ENCODE assay signal across 8 cellular contexts in the genomic region with DNA sequence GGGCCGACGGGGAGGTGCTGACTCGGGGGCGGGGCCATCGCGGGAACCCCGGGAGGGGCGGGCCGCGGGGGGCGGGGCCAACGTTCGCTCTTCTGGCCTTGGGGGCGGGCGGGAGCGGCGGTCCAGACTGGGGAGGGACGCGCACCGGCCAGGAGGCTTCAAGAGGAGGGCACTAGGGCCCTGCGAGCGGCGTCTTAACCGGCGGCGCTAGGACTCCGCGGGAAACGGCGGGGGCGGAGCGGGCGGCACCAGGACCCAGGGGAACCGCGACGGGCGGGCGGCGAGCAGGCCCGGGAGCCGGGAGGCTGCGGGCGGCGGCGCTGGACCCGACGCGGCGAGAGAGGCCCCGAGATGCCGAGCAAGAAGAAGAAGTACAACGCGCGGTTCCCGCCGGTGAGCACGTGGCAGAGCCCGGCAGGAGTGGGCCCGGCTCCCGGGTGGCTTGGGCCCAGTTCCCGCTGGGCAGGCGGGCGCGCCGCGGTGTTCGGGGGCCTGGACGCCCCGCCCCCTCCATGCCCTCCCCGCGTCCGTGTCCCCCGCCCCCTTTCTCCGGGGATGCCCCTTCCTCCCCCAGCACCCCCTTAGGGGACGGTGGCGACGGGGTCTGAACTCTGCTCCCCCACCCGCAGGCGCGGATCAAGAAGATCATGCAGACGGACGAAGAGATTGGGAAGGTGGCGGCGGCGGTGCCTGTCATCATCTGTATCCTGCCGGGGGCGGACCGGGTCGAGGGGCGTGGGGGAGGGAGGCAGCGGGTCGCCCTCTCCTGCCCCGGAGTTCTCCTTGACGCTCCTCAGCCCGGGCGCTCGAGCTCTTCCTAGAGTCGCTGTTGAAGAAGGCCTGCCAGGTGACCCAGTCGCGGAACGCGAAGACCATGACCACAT. TPM values are rescaled to one million over a fixed set of nuclear protein-coding genes. Genes with fewer than 3 reads are reported as not detected.
DNase-seq lines count a peak whose midpoint lies in the region; ATAC-seq, FAIRE-seq and TF ChIP-seq lines count a peak whose summit lies in the region.

A gene with protein sequence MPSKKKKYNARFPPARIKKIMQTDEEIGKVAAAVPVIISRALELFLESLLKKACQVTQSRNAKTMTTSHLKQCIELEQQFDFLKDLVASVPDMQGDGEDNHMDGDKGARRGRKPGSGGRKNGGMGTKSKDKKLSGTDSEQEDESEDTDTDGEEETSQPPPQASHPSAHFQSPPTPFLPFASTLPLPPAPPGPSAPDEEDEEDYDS (plus strand): TSS at position 276 of the 884 bp plus-strand sequence. CDS start 76 bp downstream, at position 352.

- H3K4me3 ChIP-seq in bronchial epithelial cell (ENCODE audit: low read depth, low read length), result peak within 1 kb of the TSS; percentile 86
- H3K4me3 ChIP-seq in small intestine (ENCODE audit: low read depth in 1 of 2, low read length in 2 of 2), result peak within 1 kb of the TSS; percentile 78 to 90

- peak; percentile 94 for DNase-seq in ACHN
- peak; percentile 98 for DNase-seq in NCI-H226
- DNase-seq in WTC11 (ENCODE audit: low spot score), result peak; percentile 99
- DNase-seq in bronchial epithelial cell (ENCODE audit: low read depth), result peak; percentile 84
- peak; percentile 99 for DNase-seq in iPS-NIHi11 (ENCODE audit: low spot score)
- DNase-seq in small intestine, result peak; percentile 98

- POLR2A ChIA-PET in WTC11 (lab: Charles Lee), result no interaction called here

- peaks cover 12% of the 10 kb centered on the region for H3K36me3 Mint-ChIP-seq in WTC11

- TF ChIP-seq POLR2A in GM18951 (IDR thresholded peaks at IDR 0.05; ENCODE audit: extremely low read depth, insufficient read depth, insufficient read length), result peak; percentile 26

- H3K4me1 Mint-ChIP-seq in WTC11, result peaks cover 18% of the 10 kb centered on the region

- peaks cover 3 to 21% of the 10 kb centered on the region in 2 donors for H3K4me1 ChIP-seq in small intestine (ENCODE audit: control insufficient read depth in 2 of 2, insufficient read depth in 1 of 2, low read depth in 1 of 2, low read length in 1 of 2)

- ATAC-seq in HG03175 (IDR thresholded peaks at IDR 0.05; ENCODE audit: unreplicated experiment) (peak; percentile 82), WTC11 (peak; percentile 90)

- peak within 1 kb of the TSS; percentile 83 for H3K4me3 Mint-ChIP-seq in WTC11

- H3K27ac Mint-ChIP-seq in WTC11, result peak within 1 kb of the TSS; percentile 11

- H3K27me3 ChIP-seq in bronchial epithelial cell (ENCODE audit: control insufficient read depth, insufficient read depth, low read length) (no peaks in the 10 kb centered on the region), small intestine (ENCODE audit: control insufficient read depth in 2 of 2, insufficient read depth in 2 of 2, low read length in 2 of 2) (no peaks in the 10 kb centered on the region)

- 0 to 1% (median 1%) methylated on average over 46 to 102 of the region's 102 CpGs for WGBS in small intestine, 3 donors

- CTCF ChIA-PET in WTC11 (lab: Charles Lee), result interaction anchor here (1.0 to 1.5 kb wide), 3 partner anchors 13 to 35 kb away, joined by 3 to 4 read pairs (median 3); no protein-coding TSS in a partner anchor

- peak within 1 kb of the TSS; percentile 82 to 89 for H3K27ac ChIP-seq in small intestine (ENCODE audit: low read depth in 1 of 2, low read length in 1 of 2)

- peaks cover 10% of the 10 kb centered on the region for H3K36me3 ChIP-seq in bronchial epithelial cell (ENCODE audit: control insufficient read depth, insufficient read depth, low read length)
- H3K36me3 ChIP-seq in small intestine (ENCODE audit: control insufficient read depth in 2 of 2, insufficient read depth in 2 of 2, low read length in 2 of 2), result peaks cover 0 to 3% of the 10 kb centered on the region in 2 donors

- TF ChIP-seq CTCF in WTC11 (IDR thresholded peaks at IDR 0.05) (no peak), bronchial epithelial cell (IDR thresholded peaks at IDR 0.05; ENCODE audit: insufficient read depth, low read length, severe bottlenecking) (no peak)

- in situ Hi-C loops in ACHN (cut with HindIII; ENCODE audit: low pct_ligation_motif_present, low pct_unique_long_range_greater_than_20kb, low sequenced_read_pairs), result no loop called here
- in situ Hi-C loops in GM18951 (cut with MboI; ENCODE audit: low sequenced_read_pairs, unreplicated experiment), result no loop called here

- no peaks in the 10 kb centered on the region for H3K9me3 Mint-ChIP-seq in WTC11

- H3K27me3 Mint-ChIP-seq in WTC11 (ENCODE audit: low read depth), result peaks cover 3% of the 10 kb centered on the region; the same call in 1 of the 2 replicates

- H3K9me3 ChIP-seq in small intestine (ENCODE audit: control insufficient read depth, low read depth), result no peaks in the 10 kb centered on the region

- FAIRE-seq in bronchial epithelial cell (lab: Jason Lieb, UNC), result no peak
- FAIRE-seq in small intestine (lab: Jason Lieb, UNC), result no peak

TF ChIP-seq in WTC11, 78 proteins besides CTCF, POLR2A, EP300 and RAD21 (continues in another document):
- TF ChIP-seq, protein P1, sequence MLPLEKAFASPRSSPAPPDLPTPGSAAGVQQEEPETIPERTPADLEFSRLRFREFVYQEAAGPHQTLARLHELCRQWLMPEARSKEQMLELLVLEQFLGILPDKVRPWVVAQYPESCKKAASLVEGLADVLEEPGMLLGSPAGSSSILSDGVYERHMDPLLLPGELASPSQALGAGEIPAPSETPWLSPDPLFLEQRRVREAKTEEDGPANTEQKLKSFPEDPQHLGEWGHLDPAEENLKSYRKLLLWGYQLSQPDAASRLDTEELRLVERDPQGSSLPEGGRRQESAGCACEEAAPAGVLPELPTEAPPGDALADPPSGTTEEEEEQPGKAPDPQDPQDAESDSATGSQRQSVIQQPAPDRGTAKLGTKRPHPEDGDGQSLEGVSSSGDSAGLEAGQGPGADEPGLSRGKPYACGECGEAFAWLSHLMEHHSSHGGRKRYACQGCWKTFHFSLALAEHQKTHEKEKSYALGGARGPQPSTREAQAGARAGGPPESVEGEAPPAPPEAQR (CRISPR knock-in tag; IDR thresholded peaks at IDR 0.05), result no peak
- TF ChIP-seq, protein P2, sequence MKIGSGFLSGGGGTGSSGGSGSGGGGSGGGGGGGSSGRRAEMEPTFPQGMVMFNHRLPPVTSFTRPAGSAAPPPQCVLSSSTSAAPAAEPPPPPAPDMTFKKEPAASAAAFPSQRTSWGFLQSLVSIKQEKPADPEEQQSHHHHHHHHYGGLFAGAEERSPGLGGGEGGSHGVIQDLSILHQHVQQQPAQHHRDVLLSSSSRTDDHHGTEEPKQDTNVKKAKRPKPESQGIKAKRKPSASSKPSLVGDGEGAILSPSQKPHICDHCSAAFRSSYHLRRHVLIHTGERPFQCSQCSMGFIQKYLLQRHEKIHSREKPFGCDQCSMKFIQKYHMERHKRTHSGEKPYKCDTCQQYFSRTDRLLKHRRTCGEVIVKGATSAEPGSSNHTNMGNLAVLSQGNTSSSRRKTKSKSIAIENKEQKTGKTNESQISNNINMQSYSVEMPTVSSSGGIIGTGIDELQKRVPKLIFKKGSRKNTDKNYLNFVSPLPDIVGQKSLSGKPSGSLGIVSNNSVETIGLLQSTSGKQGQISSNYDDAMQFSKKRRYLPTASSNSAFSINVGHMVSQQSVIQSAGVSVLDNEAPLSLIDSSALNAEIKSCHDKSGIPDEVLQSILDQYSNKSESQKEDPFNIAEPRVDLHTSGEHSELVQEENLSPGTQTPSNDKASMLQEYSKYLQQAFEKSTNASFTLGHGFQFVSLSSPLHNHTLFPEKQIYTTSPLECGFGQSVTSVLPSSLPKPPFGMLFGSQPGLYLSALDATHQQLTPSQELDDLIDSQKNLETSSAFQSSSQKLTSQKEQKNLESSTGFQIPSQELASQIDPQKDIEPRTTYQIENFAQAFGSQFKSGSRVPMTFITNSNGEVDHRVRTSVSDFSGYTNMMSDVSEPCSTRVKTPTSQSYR (CRISPR knock-in tag; IDR thresholded peaks at IDR 0.05), result no peak
- no peak for TF ChIP-seq CREB1 (CRISPR knock-in tag; IDR thresholded peaks at IDR 0.05)
- no peak for TF ChIP-seq EMX1 (CRISPR knock-in tag; IDR thresholded peaks at IDR 0.05)
- TF ChIP-seq, protein P3, sequence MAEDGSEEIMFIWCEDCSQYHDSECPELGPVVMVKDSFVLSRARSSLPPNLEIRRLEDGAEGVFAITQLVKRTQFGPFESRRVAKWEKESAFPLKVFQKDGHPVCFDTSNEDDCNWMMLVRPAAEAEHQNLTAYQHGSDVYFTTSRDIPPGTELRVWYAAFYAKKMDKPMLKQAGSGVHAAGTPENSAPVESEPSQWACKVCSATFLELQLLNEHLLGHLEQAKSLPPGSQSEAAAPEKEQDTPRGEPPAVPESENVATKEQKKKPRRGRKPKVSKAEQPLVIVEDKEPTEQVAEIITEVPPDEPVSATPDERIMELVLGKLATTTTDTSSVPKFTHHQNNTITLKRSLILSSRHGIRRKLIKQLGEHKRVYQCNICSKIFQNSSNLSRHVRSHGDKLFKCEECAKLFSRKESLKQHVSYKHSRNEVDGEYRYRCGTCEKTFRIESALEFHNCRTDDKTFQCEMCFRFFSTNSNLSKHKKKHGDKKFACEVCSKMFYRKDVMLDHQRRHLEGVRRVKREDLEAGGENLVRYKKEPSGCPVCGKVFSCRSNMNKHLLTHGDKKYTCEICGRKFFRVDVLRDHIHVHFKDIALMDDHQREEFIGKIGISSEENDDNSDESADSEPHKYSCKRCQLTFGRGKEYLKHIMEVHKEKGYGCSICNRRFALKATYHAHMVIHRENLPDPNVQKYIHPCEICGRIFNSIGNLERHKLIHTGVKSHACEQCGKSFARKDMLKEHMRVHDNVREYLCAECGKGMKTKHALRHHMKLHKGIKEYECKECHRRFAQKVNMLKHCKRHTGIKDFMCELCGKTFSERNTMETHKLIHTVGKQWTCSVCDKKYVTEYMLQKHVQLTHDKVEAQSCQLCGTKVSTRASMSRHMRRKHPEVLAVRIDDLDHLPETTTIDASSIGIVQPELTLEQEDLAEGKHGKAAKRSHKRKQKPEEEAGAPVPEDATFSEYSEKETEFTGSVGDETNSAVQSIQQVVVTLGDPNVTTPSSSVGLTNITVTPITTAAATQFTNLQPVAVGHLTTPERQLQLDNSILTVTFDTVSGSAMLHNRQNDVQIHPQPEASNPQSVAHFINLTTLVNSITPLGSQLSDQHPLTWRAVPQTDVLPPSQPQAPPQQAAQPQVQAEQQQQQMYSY (CRISPR knock-in tag; IDR thresholded peaks at IDR 0.05), result no peak
- TF ChIP-seq NR1H2 (CRISPR knock-in tag; IDR thresholded peaks at IDR 0.05), result no peak
- TF ChIP-seq OVOL2 (CRISPR knock-in tag; IDR thresholded peaks at IDR 0.05; ENCODE audit: borderline replicate concordance), result no peak
- TF ChIP-seq ZNF219 (CRISPR knock-in tag; IDR thresholded peaks at IDR 0.05; ENCODE audit: borderline replicate concordance), result no peak
- TF ChIP-seq, protein P4, sequence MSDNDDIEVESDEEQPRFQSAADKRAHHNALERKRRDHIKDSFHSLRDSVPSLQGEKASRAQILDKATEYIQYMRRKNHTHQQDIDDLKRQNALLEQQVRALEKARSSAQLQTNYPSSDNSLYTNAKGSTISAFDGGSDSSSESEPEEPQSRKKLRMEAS (CRISPR knock-in tag; IDR thresholded peaks at IDR 0.05), result peak; percentile 22; the same call in 1 of the 2 replicates

RNA-seq across cellular contexts. Expression of the gene that starts here (rescaled TPM):
- total RNA-seq in WTC11 (2021) (111 to 129 TPM (median 114 TPM) in 3 replicates), bronchial epithelial cell (176 and 429 TPM in 2 replicates)
- polyA plus RNA-seq in small intestine, result 10 to 100 TPM; 70.0 to 87.3 (median 71.5) TPM

Comparison
In these comparisons a context has a peak if more than half of its experiments do, and no peak if none do; other contexts are left out.
1. Peak in every context shown above with its lines: DNase-seq, ATAC-seq, H3K4me3 ChIP-seq and H3K27ac ChIP-seq.